In genomic region chr1:44594871-44595735, GRCh38 we compare ENCODE assay signal across 8 cellular contexts.
DNase-seq lines count a peak whose midpoint lies in the region; ATAC-seq, FAIRE-seq and TF ChIP-seq lines count a peak whose summit lies in the region.

No MANE protein-coding gene starts in this region.

- H3K9me3 ChIP-seq in mesenchymal stem cell (ENCODE audit: control insufficient read depth, low read length), result no peaks in the 10 kb centered on the region

- peak; percentile 87 for TF ChIP-seq CTCF in D721Med (IDR thresholded peaks at IDR 0.05; ENCODE audit: insufficient read depth, missing control alignments)

- H3K4me3 Mint-ChIP-seq in activated CD4-positive, alpha-beta memory T cell treated with anti-CD3 and anti-CD28 coated beads for 36 hours, result no peak overlapping the region

- 16% methylated on average over 14 of the region's 14 CpGs for WGBS in mesenchymal stem cell

- FAIRE-seq in D721Med (lab: Jason Lieb, UNC), result no peak

- H4K91ac ChIP-seq in mesenchymal stem cell (ENCODE audit: low read length), result no peak overlapping the region

- H2BK12ac ChIP-seq in mesenchymal stem cell (ENCODE audit: low read length in 2 of 2), result no peak overlapping the region

- H3K36me3 Mint-ChIP-seq in activated CD4-positive, alpha-beta memory T cell treated with anti-CD3 and anti-CD28 coated beads for 36 hours, result no peaks in the 10 kb centered on the region

- H3K14ac ChIP-seq in mesenchymal stem cell (ENCODE audit: low read length in 2 of 2), result no peak overlapping the region

- H3K9ac ChIP-seq in mesenchymal stem cell (ENCODE audit: low read length), result no peak overlapping the region

- CTCF ChIA-PET in activated CD4-positive, alpha-beta memory T cell treated with anti-CD3 and anti-CD28 coated beads for 36 hours (lab: Charles Lee), result interaction anchor here (0.6 to 6.3 kb wide), 29 partner anchors 9 to 546 kb away, joined by 3 to 104 read pairs (median 4); no protein-coding TSS in a partner anchor

- H2AK5ac ChIP-seq in mesenchymal stem cell (ENCODE audit: low read length, severe bottlenecking), result no peak overlapping the region

- no peaks in the 10 kb centered on the region for H3K9me3 Mint-ChIP-seq in activated CD4-positive, alpha-beta memory T cell treated with anti-CD3 and anti-CD28 coated beads for 36 hours

- intact Hi-C loops in activated CD4-positive, alpha-beta memory T cell treated with anti-CD3 and anti-CD28 coated beads for 36 hours (cut with micrococcal nuclease), result loop anchor here (1.0 kb wide), 2 partner anchors 217 to 378 kb away; no protein-coding TSS in a partner anchor

- no peaks in the 10 kb centered on the region for H3K79me1 ChIP-seq in mesenchymal stem cell (replicated peaks; ENCODE audit: low read length, poor library complexity, severe bottlenecking)

- H3K4me3 ChIP-seq in mesenchymal stem cell (ENCODE audit: insufficient read depth in 1 of 2, low read depth in 1 of 2, low read length in 2 of 2), result no peak overlapping the region

- DNase-seq in D721Med (ENCODE audit: insufficient read length, low spot score) (peak; percentile 92), NCI-H460 (ENCODE audit: extremely low read depth, low read depth) (peak; percentile 51), ecto neural progenitor cell (ENCODE audit: low spot score) (peak; percentile 90), mesenchymal stem cell (peak; percentile 54)
- peak; percentile 87 for DNase-seq in activated CD4-positive, alpha-beta memory T cell treated with anti-CD3 and anti-CD28 coated beads for 36 hours
- DNase-seq in stimulated activated CD8-positive, alpha-beta memory T cell treated with anti-CD3 and anti-CD28 coated beads, Interleukin-15, amount 100 ng/mL, for 4 hours (ENCODE audit: low read depth in 2 of 2), result peak; percentile 37 to 43

- no peak overlapping the region for H2BK120ac ChIP-seq in mesenchymal stem cell (ENCODE audit: low read depth, low read length)

- peaks cover 35 to 53% of the 10 kb centered on the region in 2 experiments for H3K27me3 ChIP-seq in mesenchymal stem cell (ENCODE audit: control insufficient read depth in 1 of 2, insufficient read depth in 1 of 2, low read length in 2 of 2)

- no peaks in the 10 kb centered on the region for H3K4me1 Mint-ChIP-seq in activated CD4-positive, alpha-beta memory T cell treated with anti-CD3 and anti-CD28 coated beads for 36 hours (ENCODE audit: low read depth)

- no peak overlapping the region for H3K27ac ChIP-seq in mesenchymal stem cell (ENCODE audit: low read length, poor library complexity, severe bottlenecking)

- no peak overlapping the region for H2BK15ac ChIP-seq in mesenchymal stem cell (ENCODE audit: low read depth, poor library complexity, severe bottlenecking)

- no peaks in the 10 kb centered on the region for H3K4me1 ChIP-seq in mesenchymal stem cell (ENCODE audit: control insufficient read depth, insufficient read depth, low read depth, low read length)

- H3K18ac ChIP-seq in mesenchymal stem cell (ENCODE audit: low read depth in 1 of 2, low read length in 2 of 2), result no peak overlapping the region

- no peaks in the 10 kb centered on the region for H3K36me3 ChIP-seq in mesenchymal stem cell (ENCODE audit: control insufficient read depth in 1 of 2, insufficient read depth in 2 of 2, low read depth in 1 of 2, low read length in 2 of 2)

- no peak overlapping the region for H3K27ac Mint-ChIP-seq in activated CD4-positive, alpha-beta memory T cell treated with anti-CD3 and anti-CD28 coated beads for 36 hours

- H3K23ac ChIP-seq in mesenchymal stem cell (ENCODE audit: low read length in 2 of 2), result no peak overlapping the region

- peak; percentile 51 for ATAC-seq in HG02571 (IDR thresholded peaks at IDR 0.05; ENCODE audit: unreplicated experiment)
- ATAC-seq in GM18873 (IDR thresholded peaks at IDR 0.05; ENCODE audit: low FRiP score, unreplicated experiment), result no peak

- POLR2A ChIA-PET in activated CD4-positive, alpha-beta memory T cell treated with anti-CD3 and anti-CD28 coated beads for 36 hours (lab: Charles Lee), result no interaction called here

- H3K4ac ChIP-seq in mesenchymal stem cell (ENCODE audit: low read depth in 1 of 2, low read length in 2 of 2), result no peak overlapping the region

- no peak overlapping the region for H4K8ac ChIP-seq in mesenchymal stem cell (ENCODE audit: low read length)

- H3K27me3 Mint-ChIP-seq in activated CD4-positive, alpha-beta memory T cell treated with anti-CD3 and anti-CD28 coated beads for 36 hours, result peaks cover 5% of the 10 kb centered on the region

- H2BK5ac ChIP-seq in mesenchymal stem cell (ENCODE audit: low read depth, low read length, poor library complexity, severe bottlenecking), result no peak overlapping the region

- no peak overlapping the region for H3K4me2 ChIP-seq in mesenchymal stem cell (ENCODE audit: low read length, poor library complexity, severe bottlenecking)

- H2AFZ ChIP-seq in mesenchymal stem cell (ENCODE audit: low read depth, low read length), result no peak overlapping the region

Comparison
In these comparisons a context has a peak if more than half of its experiments do, and no peak if none do; other contexts are left out.
1. DNase-seq: peak in every context shown above with its lines; median percentile 92 in D721Med; 90 in ecto neural progenitor cell; 87 in activated CD4-positive, alpha-beta memory T cell treated with anti-CD3 and anti-CD28 coated beads for 36 hours; 54 in mesenchymal stem cell; 51 in NCI-H460; 40 in stimulated activated CD8-positive, alpha-beta memory T cell treated with anti-CD3 and anti-CD28 coated beads, Interleukin-15, amount 100 ng/mL, for 4 hours.